ENCODE assay signal across 20 cellular contexts in genomic region chr21:43928726-43929125, GRCh38.
DNase-seq lines count a peak whose midpoint lies in the region; ATAC-seq and TF ChIP-seq lines count a peak whose summit lies in the region.
"Had no signal": no experiment of that assay in that cellular context is flagged by ENCODE, and none has a peak within 500 bp of the region (broad histone marks: within the 10 kb centered on the region; RNA-seq: fewer than 3 reads in every experiment).

No MANE protein-coding gene starts in this region.

- peak overlapping the region; percentile 31 to 91 (median 86) for H3K27ac ChIP-seq in heart right ventricle
- H3K27ac ChIP-seq in uterus: peak overlapping the region; percentile 25 to 53
- no peak overlapping the region for H3K27ac ChIP-seq in coronary artery

- DNase-seq in activated naive CD4-positive, alpha-beta T cell treated with anti-CD3 and anti-CD28 coated beads for 36 hours: no peak
- no peak for DNase-seq in heart right ventricle
- no peak for DNase-seq in omental fat pad (ENCODE audit: low spot score)
- DNase-seq in uterus: no peak
- no peak for DNase-seq in DMS114 treated with DMSO at 0.1 percent for 48 hours (lab: John Stamatoyannopoulos, UW; ENCODE audit: unreplicated experiment)
- DNase-seq in posterior vena cava (ENCODE audit: low spot score): no peak
- DNase-seq in coronary artery (ENCODE audit: low spot score): no peak
- DNase-seq: activated CD4-positive, alpha-beta T cell treated with anti-CD3 and anti-CD28 coated beads for 36 hours; activated naive CD4-positive, alpha-beta T cell treated with anti-CD3 and anti-CD28 coated beads, Interleukin-2, amount 50 U/mL, for 16 hours; activated T-cell treated with anti-CD3 and anti-CD28 coated beads, Interleukin-2, amount 50 U/mL, for 4 hours; AML-193; aorta; effector CD4-positive, alpha-beta T cell; MV-4-11; NCI-H1694; NCI-H82; OCI-M1; SHP77 had no signal

- ATAC-seq in heart right ventricle (peak in 6 of 8 donors; percentile 4 to 31 (median 27)), omental fat pad (ENCODE audit: low FRiP score) (peak; percentile 22)
- ATAC-seq: activated CD4-positive, alpha-beta T cell treated with anti-CD3 and anti-CD28 coated beads for 36 hours; activated T-cell treated with anti-CD3 and anti-CD28 coated beads, Interleukin-2, amount 50 U/mL, for 4 hours had no signal

- no peak for TF ChIP-seq CTCF in heart right ventricle (IDR thresholded peaks at IDR 0.05)
- no peak for TF ChIP-seq CTCF in omental fat pad (IDR thresholded peaks at IDR 0.05)
- no peak for TF ChIP-seq CTCF in uterus (IDR thresholded peaks at IDR 0.05)
- TF ChIP-seq CTCF in coronary artery (IDR thresholded peaks at IDR 0.05): no peak

- CTCF ChIA-PET in activated naive CD4-positive, alpha-beta T cell treated with anti-CD3 and anti-CD28 coated beads for 36 hours (lab: Charles Lee): interaction anchor here (0.8 kb wide), 1 partner anchor 10 kb away, joined by 3 read pairs; no protein-coding TSS in a partner anchor

- H3K36me3 Mint-ChIP-seq in activated naive CD4-positive, alpha-beta T cell treated with anti-CD3 and anti-CD28 coated beads, Interleukin-2, amount 50 U/mL, for 24 hours: peaks cover 3% of the 10 kb centered on the region
- H3K36me3 Mint-ChIP-seq in activated naive CD4-positive, alpha-beta T cell treated with anti-CD3 and anti-CD28 coated beads for 36 hours (ENCODE audit: low read depth): peaks cover 6% of the 10 kb centered on the region

- H3K4me1 Mint-ChIP-seq in activated naive CD4-positive, alpha-beta T cell treated with anti-CD3 and anti-CD28 coated beads, Interleukin-2, amount 50 U/mL, for 24 hours: peaks cover 21% of the 10 kb centered on the region
- H3K4me1 Mint-ChIP-seq in activated naive CD4-positive, alpha-beta T cell treated with anti-CD3 and anti-CD28 coated beads for 36 hours (ENCODE audit: low read depth): peaks cover 6% of the 10 kb centered on the region

- H3K27me3 Mint-ChIP-seq in activated naive CD4-positive, alpha-beta T cell treated with anti-CD3 and anti-CD28 coated beads, Interleukin-2, amount 50 U/mL, for 24 hours: no peaks in the 10 kb centered on the region
- H3K27me3 Mint-ChIP-seq in activated naive CD4-positive, alpha-beta T cell treated with anti-CD3 and anti-CD28 coated beads for 36 hours (ENCODE audit: low read depth): no peaks in the 10 kb centered on the region
- H3K27me3 Mint-ChIP-seq: activated CD4-positive, alpha-beta T cell treated with anti-CD3 and anti-CD28 coated beads for 36 hours; memory B cell had no signal

- no peaks in the 10 kb centered on the region for H3K9me3 Mint-ChIP-seq in activated naive CD4-positive, alpha-beta T cell treated with anti-CD3 and anti-CD28 coated beads, Interleukin-2, amount 50 U/mL, for 24 hours
- H3K9me3 Mint-ChIP-seq in activated naive CD4-positive, alpha-beta T cell treated with anti-CD3 and anti-CD28 coated beads for 36 hours: no peaks in the 10 kb centered on the region
- H3K9me3 Mint-ChIP-seq: activated T-cell treated with anti-CD3 and anti-CD28 coated beads, Interleukin-2, amount 50 U/mL, for 4 hours; memory B cell had no signal

- TF ChIP-seq POLR2A in uterus (IDR thresholded peaks at IDR 0.05): no peak

- H3K27ac Mint-ChIP-seq in activated naive CD4-positive, alpha-beta T cell treated with anti-CD3 and anti-CD28 coated beads, Interleukin-2, amount 50 U/mL, for 24 hours: peak overlapping the region; percentile 41
- no peak overlapping the region for H3K27ac Mint-ChIP-seq in activated naive CD4-positive, alpha-beta T cell treated with anti-CD3 and anti-CD28 coated beads for 36 hours
- H3K27ac Mint-ChIP-seq: activated CD4-positive, alpha-beta T cell treated with anti-CD3 and anti-CD28 coated beads for 36 hours; memory B cell had no signal

- intact Hi-C loops in activated naive CD4-positive, alpha-beta T cell treated with anti-CD3 and anti-CD28 coated beads for 36 hours (cut with micrococcal nuclease): no loop called here
- intact Hi-C loops in heart right ventricle (cut with DNase I) (loop anchor here in 2 of 10 donors (5.0 to 10.0 kb wide), 2 partner anchors 54 to 61 kb away; partner anchors contain the start of gene AGPAT3 (in 1 of the 2)), uterus (cut with DNase I; ENCODE audit: low total_unique reads) (no loop called here), posterior vena cava (cut with DNase I) (loop anchor here in 1 of 2 donors (10.0 kb wide), 1 partner anchor 56 kb away; no protein-coding TSS in a partner anchor)

- H3K9me3 ChIP-seq in heart right ventricle (no peaks in the 10 kb centered on the region), uterus (no peaks in the 10 kb centered on the region)

- 44 to 59% methylated on average over 14 of the region's 14 CpGs for WGBS in heart right ventricle, 2 donors

- H3K4me3 ChIP-seq in heart right ventricle (no peak overlapping the region), uterus (no peak overlapping the region), coronary artery (no peak overlapping the region)

- no peak overlapping the region for H3K4me3 Mint-ChIP-seq in activated naive CD4-positive, alpha-beta T cell treated with anti-CD3 and anti-CD28 coated beads, Interleukin-2, amount 50 U/mL, for 24 hours
- no peak overlapping the region for H3K4me3 Mint-ChIP-seq in activated naive CD4-positive, alpha-beta T cell treated with anti-CD3 and anti-CD28 coated beads for 36 hours
- H3K4me3 Mint-ChIP-seq: activated CD4-positive, alpha-beta T cell treated with anti-CD3 and anti-CD28 coated beads for 36 hours; activated T-cell treated with anti-CD3 and anti-CD28 coated beads, Interleukin-2, amount 50 U/mL, for 4 hours; memory B cell had no signal

- no peaks in the 10 kb centered on the region for H3K27me3 ChIP-seq in heart right ventricle
- no peaks in the 10 kb centered on the region for H3K27me3 ChIP-seq in uterus

- H3K36me3 ChIP-seq in heart right ventricle (peaks cover 0 to 20% (median 0%) of the 10 kb centered on the region in 9 donors), uterus (no peaks in the 10 kb centered on the region)

- peaks cover 14 to 68% (median 46%) of the 10 kb centered on the region in 9 donors for H3K4me1 ChIP-seq in heart right ventricle
- no peaks in the 10 kb centered on the region for H3K4me1 ChIP-seq in uterus

Comparison
In these comparisons a context has a peak if more than half of its experiments do, and no peak if none do; other contexts are left out.
1. H3K27ac ChIP-seq: peak in heart right ventricle (10 of 10) and uterus (2 of 2); none in coronary artery (0 of 2).